In the genomic region with DNA sequence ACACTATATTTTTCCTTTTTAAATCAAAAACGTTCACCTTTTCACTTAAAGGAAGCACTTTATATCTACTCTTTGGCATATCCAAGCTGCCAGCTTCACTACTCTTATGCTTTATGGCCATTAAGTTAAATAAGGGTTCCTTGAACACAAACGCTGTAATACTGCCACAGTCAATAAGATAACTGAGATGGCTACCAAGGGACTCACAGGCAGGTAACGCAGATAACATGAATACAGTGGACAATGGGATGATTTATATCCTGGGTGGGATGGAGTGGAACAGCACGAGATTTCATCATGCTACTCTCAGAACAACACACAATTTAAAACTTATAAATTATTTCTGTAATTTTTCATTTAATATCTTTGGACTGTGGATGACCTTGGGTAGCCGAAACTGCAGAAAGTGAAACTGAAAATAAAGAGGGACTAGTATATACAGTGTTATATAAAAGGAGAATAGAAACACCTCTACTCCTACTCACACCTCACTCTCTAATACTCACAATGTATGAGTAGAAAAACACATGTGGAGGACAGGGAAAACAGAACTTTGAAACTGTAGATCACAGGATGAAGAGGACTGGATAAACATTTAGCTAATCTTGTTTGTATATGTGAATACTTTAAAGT, we compare ENCODE assay signal across 8 cellular contexts.
A peak's percentile ranks its signal among the peaks of the same experiment; 100 is the strongest.
DNase-seq lines count a peak whose midpoint lies in the region; ATAC-seq and TF ChIP-seq lines count a peak whose summit lies in the region.

No MANE protein-coding gene starts in this region.

- ATAC-seq in GM18502 (IDR thresholded peaks at IDR 0.05; ENCODE audit: poor library complexity, unreplicated experiment) (peak; percentile 63), HCT116 (no peak), HG02571 (IDR thresholded peaks at IDR 0.05; ENCODE audit: unreplicated experiment) (no peak)

- H2AFZ ChIP-seq in HCT116 (ENCODE audit: low read depth, low read length, poor library complexity, severe bottlenecking) = peak overlapping the region; percentile 22

- H3K4me3 ChIP-seq in HCT116 (replicated peaks in 1 of 2; ENCODE audit: low read depth in 1 of 2, low read length in 2 of 2) = no peak overlapping the region

- H3K4me2 ChIP-seq in HCT116 (ENCODE audit: low read length) = no peak overlapping the region

- no peaks in the 10 kb centered on the region for H3K9me3 ChIP-seq in HCT116 (ENCODE audit: control insufficient read depth in 1 of 2, insufficient read depth in 1 of 2, low read depth in 1 of 2, low read length in 2 of 2)

- no peak for TF ChIP-seq CTCF in HCT116 (IDR thresholded peaks at IDR 0.05 in 2 of 3, conservative IDR thresholded peaks at IDR 0.05 in 1 of 3; ENCODE audit: borderline replicate concordance in 1 of 3, insufficient read depth in 1 of 3, low read depth in 2 of 3, low read length in 2 of 3)

- no peaks in the 10 kb centered on the region for H3K9me2 ChIP-seq in HCT116 (ENCODE audit: insufficient read depth)

- TF ChIP-seq RAD21 in HCT116 (IDR thresholded peaks at IDR 0.05; ENCODE audit: low read depth) = no peak

- H3K27me3 ChIP-seq in HCT116 (ENCODE audit: insufficient read depth, low read length) = no peaks in the 10 kb centered on the region

- no peaks in the 10 kb centered on the region for H3K4me1 ChIP-seq in HCT116 (ENCODE audit: control insufficient read depth in 1 of 2, insufficient read depth in 2 of 2, low read length in 2 of 2)

- H3K36me3 ChIP-seq in HCT116 (ENCODE audit: control insufficient read depth in 1 of 2, insufficient read depth in 2 of 2, low read length in 2 of 2) = no peaks in the 10 kb centered on the region

- DNase-seq in HCT116 (ENCODE audit: low read depth, low spot score) = no peak
- DNase-seq in NCI-H748 (lab: John Stamatoyannopoulos, UW; ENCODE audit: unreplicated experiment) = peak; percentile 68
- peak; percentile 25 for DNase-seq in iris pigment epithelial cell (ENCODE audit: low read depth)
- DNase-seq in HUDEP-2 (lab: John Stamatoyannopoulos, UW; ENCODE audit: unreplicated experiment in 76 of 76) = no peak
- no peak for DNase-seq in HCEC 1CT
- DNase-seq in SHP77 treated with DMSO at 0.1 percent for 48 hours (lab: John Stamatoyannopoulos, UW) = no peak

- no peak overlapping the region for H3K27ac ChIP-seq in HCT116 (ENCODE audit: low read depth, low read length)

- no peaks in the 10 kb centered on the region for H3K79me2 ChIP-seq in HCT116 (ENCODE audit: insufficient read depth, low read length)

- no TSS peak for BruUV-seq in HCT116 (replicated peaks; lab: Mats Ljungman, UMichigan)

- TF ChIP-seq POLR2A in HCT116 (IDR thresholded peaks at IDR 0.05; ENCODE audit: borderline replicate concordance, extremely low read depth, insufficient read depth, insufficient read length) = no peak

- no peak overlapping the region for H3K9ac ChIP-seq in HCT116 (ENCODE audit: low read length)

- intact Hi-C loops in HCT116 (cut with micrococcal nuclease) = loop anchor here (10.0 kb wide), 1 partner anchor 317 kb away; no protein-coding TSS in a partner anchor

- CTCF ChIA-PET in HCT116 (lab: Charles Lee) = no interaction called here

- POLR2A ChIA-PET in HCT116 (lab: Charles Lee) = no interaction called here

- RAD21 ChIA-PET in HCT116 (lab: Charles Lee; ENCODE audit: low non-redundant PET in 1 of 2, low total read pairs in 2 of 2, uncharacterized antibody in 2 of 2, unreplicated experiment in 2 of 2) = no interaction called here

- H4K20me1 ChIP-seq in HCT116 (ENCODE audit: insufficient read depth) = no peaks in the 10 kb centered on the region

TF ChIP-seq in HCT116, 20 proteins besides CTCF, POLR2A, EP300 and RAD21:
- no peak for TF ChIP-seq TCF7L2 (IDR thresholded peaks at IDR 0.05; ENCODE audit: borderline replicate concordance, extremely low read depth, insufficient read depth, insufficient read length)
- TF ChIP-seq POLR2AphosphoS5 (IDR thresholded peaks at IDR 0.05; ENCODE audit: low read depth, low read length) = no peak
- no peak for TF ChIP-seq CBX3 (IDR thresholded peaks at IDR 0.05; ENCODE audit: low read depth)
- no peak for TF ChIP-seq EGR1 (IDR thresholded peaks at IDR 0.05; ENCODE audit: low read depth)
- no peak for TF ChIP-seq ZNF274 (IDR thresholded peaks at IDR 0.05; ENCODE audit: low read depth, low read length)
- TF ChIP-seq CEBPB (IDR thresholded peaks at IDR 0.05; ENCODE audit: low read depth) = no peak
- TF ChIP-seq EZH2phosphoT487 (IDR thresholded peaks at IDR 0.05; ENCODE audit: borderline replicate concordance) = no peak
- TF ChIP-seq JUND (IDR thresholded peaks at IDR 0.05) = no peak
- TF ChIP-seq, protein P1, sequence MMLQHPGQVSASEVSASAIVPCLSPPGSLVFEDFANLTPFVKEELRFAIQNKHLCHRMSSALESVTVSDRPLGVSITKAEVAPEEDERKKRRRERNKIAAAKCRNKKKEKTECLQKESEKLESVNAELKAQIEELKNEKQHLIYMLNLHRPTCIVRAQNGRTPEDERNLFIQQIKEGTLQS (IDR thresholded peaks at IDR 0.05) = no peak
- no peak for TF ChIP-seq ELF1 (IDR thresholded peaks at IDR 0.05; ENCODE audit: borderline replicate concordance, low read depth)
- TF ChIP-seq ZBTB33 (IDR thresholded peaks at IDR 0.05; ENCODE audit: extremely low read depth, insufficient replicate concordance, low read length) = no peak
- no peak for TF ChIP-seq SIN3A (IDR thresholded peaks at IDR 0.05; ENCODE audit: low read depth)
- TF ChIP-seq YY1 (IDR thresholded peaks at IDR 0.05; ENCODE audit: extremely low read depth, insufficient replicate concordance, low read depth, low read length) = no peak
- TF ChIP-seq EZH2 (IDR thresholded peaks at IDR 0.05) = no peak
- TF ChIP-seq ZFX (IDR thresholded peaks at IDR 0.05) = no peak
- TF ChIP-seq, protein P2, sequence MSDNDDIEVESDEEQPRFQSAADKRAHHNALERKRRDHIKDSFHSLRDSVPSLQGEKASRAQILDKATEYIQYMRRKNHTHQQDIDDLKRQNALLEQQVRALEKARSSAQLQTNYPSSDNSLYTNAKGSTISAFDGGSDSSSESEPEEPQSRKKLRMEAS (IDR thresholded peaks at IDR 0.05) = no peak
- no peak for TF ChIP-seq SP1 (IDR thresholded peaks at IDR 0.05; ENCODE audit: low read depth)

Comparison
In these comparisons a context has a peak if more than half of its experiments do, and no peak if none do; other contexts are left out.
1. DNase-seq: peak in NCI-H748 (single experiment) and iris pigment epithelial cell (single experiment); none in HCT116 (single experiment), HUDEP-2 (0 of 76), HCEC 1CT (single experiment) and SHP77 treated with DMSO at 0.1 percent for 48 hours (single experiment).